In genomic region chr3:12135029-12135634, GRCh38 we compare ENCODE assay signal across 8 cellular contexts. TPM values are rescaled to one million over a fixed set of nuclear protein-coding genes. Genes with fewer than 3 reads are reported as not detected.
A peak's percentile ranks its signal among the peaks of the same experiment; 100 is the strongest.
DNase-seq lines count a peak whose midpoint lies in the region; ATAC-seq, FAIRE-seq and TF ChIP-seq lines count a peak whose summit lies in the region.

No MANE protein-coding gene starts in this region.

- CTCF ChIA-PET in activated CD8-positive, alpha-beta memory T cell treated with anti-CD3 and anti-CD28 coated beads, Interleukin-2, amount 10 ng/mL, durations not matched to agents 7 days and 5 days (lab: Charles Lee): interaction anchor here (0.5 to 10.1 kb wide), 26 partner anchors 9 to 757 kb away, joined by 3 to 194 read pairs (median 4); partner anchors contain the start of gene TSEN2

- no peaks in the 10 kb centered on the region for H3K9me3 Mint-ChIP-seq in activated CD8-positive, alpha-beta memory T cell treated with anti-CD3 and anti-CD28 coated beads, Interleukin-2, amount 10 ng/mL, durations not matched to agents 7 days and 5 days (ENCODE audit: low read depth)
- no peaks in the 10 kb centered on the region for H3K9me3 Mint-ChIP-seq in naive thymus-derived CD8-positive, alpha-beta T cell

- H3K27ac Mint-ChIP-seq in activated CD8-positive, alpha-beta memory T cell treated with anti-CD3 and anti-CD28 coated beads, Interleukin-2, amount 10 ng/mL, durations not matched to agents 7 days and 5 days: no peak overlapping the region
- H3K27ac Mint-ChIP-seq in naive thymus-derived CD8-positive, alpha-beta T cell: no peak overlapping the region

- peak; percentile 95 for TF ChIP-seq CTCF in epithelial cell of proximal tubule (conservative IDR thresholded peaks at IDR 0.05; ENCODE audit: low read depth, low read length)

- DNase-seq in ACHN (peak; percentile 52), GM12891 (ENCODE audit: insufficient read length, low spot score) (peak; percentile 28), NCI-H82 (lab: John Stamatoyannopoulos, UW) (peak; percentile 60), epithelial cell of proximal tubule (ENCODE audit: low read depth) (no peak), superior temporal gyrus (ENCODE audit: extremely low spot score) (peak; percentile 74)
- DNase-seq in activated CD8-positive, alpha-beta memory T cell treated with anti-CD3 and anti-CD28 coated beads, Interleukin-2, amount 10 ng/mL, durations not matched to agents 7 days and 5 days: peak; percentile 76
- DNase-seq in naive thymus-derived CD8-positive, alpha-beta T cell: peak; percentile 25 to 74 (median 54)

- peak; percentile 94 for FAIRE-seq in GM12891 (lab: Jason Lieb, UNC)

- H3K4me1 Mint-ChIP-seq in activated CD8-positive, alpha-beta memory T cell treated with anti-CD3 and anti-CD28 coated beads, Interleukin-2, amount 10 ng/mL, durations not matched to agents 7 days and 5 days: peaks cover 8% of the 10 kb centered on the region
- H3K4me1 Mint-ChIP-seq in naive thymus-derived CD8-positive, alpha-beta T cell: peaks cover 0 to 1% (median 0%) of the 10 kb centered on the region in 4 donors

- H3K36me3 Mint-ChIP-seq in activated CD8-positive, alpha-beta memory T cell treated with anti-CD3 and anti-CD28 coated beads, Interleukin-2, amount 10 ng/mL, durations not matched to agents 7 days and 5 days: no peaks in the 10 kb centered on the region
- no peaks in the 10 kb centered on the region for H3K36me3 Mint-ChIP-seq in naive thymus-derived CD8-positive, alpha-beta T cell

- H3K27me3 Mint-ChIP-seq in activated CD8-positive, alpha-beta memory T cell treated with anti-CD3 and anti-CD28 coated beads, Interleukin-2, amount 10 ng/mL, durations not matched to agents 7 days and 5 days: peaks cover 37% of the 10 kb centered on the region
- H3K27me3 Mint-ChIP-seq in naive thymus-derived CD8-positive, alpha-beta T cell: peaks cover 5 to 15% (median 7%) of the 10 kb centered on the region in 5 donors

- TF ChIP-seq POLR2A in GM12891 (IDR thresholded peaks at IDR 0.05; ENCODE audit: low read depth, low read length): no peak

- in situ Hi-C loops in ACHN (cut with HindIII; ENCODE audit: low pct_ligation_motif_present, low pct_unique_long_range_greater_than_20kb, low sequenced_read_pairs): no loop called here

- POLR2A ChIA-PET in naive thymus-derived CD8-positive, alpha-beta T cell (lab: Charles Lee): interaction anchor here (1.3 kb wide), 1 partner anchor 348 kb away, joined by 4 read pairs; no protein-coding TSS in a partner anchor

- H3K4me3 ChIP-seq in epithelial cell of proximal tubule (ENCODE audit: low read depth, low read length): no peak overlapping the region

- H3K4me3 Mint-ChIP-seq in activated CD8-positive, alpha-beta memory T cell treated with anti-CD3 and anti-CD28 coated beads, Interleukin-2, amount 10 ng/mL, durations not matched to agents 7 days and 5 days: no peak overlapping the region
- H3K4me3 Mint-ChIP-seq in naive thymus-derived CD8-positive, alpha-beta T cell: no peak overlapping the region

- peak; percentile 76 for ATAC-seq in HG02884 (IDR thresholded peaks at IDR 0.05; ENCODE audit: unreplicated experiment)
- peak; percentile 87 for ATAC-seq in activated CD8-positive, alpha-beta memory T cell treated with anti-CD3 and anti-CD28 coated beads, Interleukin-2, amount 10 ng/mL, durations not matched to agents 7 days and 5 days
- ATAC-seq in naive thymus-derived CD8-positive, alpha-beta T cell: peak; percentile 84 to 89

TF ChIP-seq in GM12891, 5 proteins besides CTCF, POLR2A, EP300 and RAD21:
- TF ChIP-seq POLR2AphosphoS5 (IDR thresholded peaks at IDR 0.05; ENCODE audit: low read depth, low read length) (no peak), TAF1 (IDR thresholded peaks at IDR 0.05; ENCODE audit: low read depth, low read length) (no peak), SPI1 (IDR thresholded peaks at IDR 0.05; ENCODE audit: low read depth, low read length) (no peak), PAX5 (IDR thresholded peaks at IDR 0.05; ENCODE audit: insufficient read depth, low read length, severe bottlenecking) (no peak), POU2F2 (IDR thresholded peaks at IDR 0.05; ENCODE audit: low read depth, low read length) (no peak)

RNA-seq across cellular contexts. Expression of gene TIMP4, which starts 23.6 kb away (rescaled TPM):
- polyA plus RNA-seq in GM12891 (2012; ENCODE audit: low read depth, missing spikeins): not detected
- total RNA-seq in activated CD8-positive, alpha-beta memory T cell treated with anti-CD3 and anti-CD28 coated beads, Interleukin-2, amount 10 ng/mL, durations not matched to agents 7 days and 5 days: not detected
- total RNA-seq in epithelial cell of proximal tubule: 0.22 and 0.35 TPM in 2 replicates
- not detected for total RNA-seq in naive thymus-derived CD8-positive, alpha-beta T cell
- not detected for polyA plus RNA-seq in naive thymus-derived CD8-positive, alpha-beta T cell
